Comparison of ENCODE assay signal across 15 cellular contexts in genomic region chr15:40040770-40041169, GRCh38. TPM values are rescaled to one million over a fixed set of nuclear protein-coding genes. Genes with fewer than 3 reads are reported as not detected.
DNase-seq lines count a peak whose midpoint lies in the region; ATAC-seq and TF ChIP-seq lines count a peak whose summit lies in the region.
"Had no signal": no experiment of that assay in that cellular context is flagged by ENCODE, and none has a peak within 500 bp of the region (broad histone marks: within the 10 kb centered on the region; RNA-seq: fewer than 3 reads in every experiment).

No MANE protein-coding gene starts in this region.

- no peak overlapping the region for H2AFZ ChIP-seq in OCI-LY7 (ENCODE audit: low read length)

- no peaks in the 10 kb centered on the region for H3K9me2 ChIP-seq in OCI-LY7 (ENCODE audit: insufficient read depth, low read length)

- no peaks in the 10 kb centered on the region for H3K9me3 ChIP-seq in OCI-LY7 (ENCODE audit: low read length)
- no peaks in the 10 kb centered on the region for H3K9me3 ChIP-seq in gastroesophageal sphincter
- H3K9me3 ChIP-seq: adrenal gland had no signal

- peaks cover 42% of the 10 kb centered on the region for H3K4me1 ChIP-seq in OCI-LY7 (ENCODE audit: insufficient read depth, low read length, poor library complexity, severe bottlenecking)
- peaks cover 4 to 50% (median 20%) of the 10 kb centered on the region in 3 donors for H3K4me1 ChIP-seq in gastroesophageal sphincter

- WGBS in gastroesophageal sphincter (ENCODE audit: low coverage in 1 of 2), 2 donors: 86 to 95% methylated on average over 2 to 3 of the region's 3 CpGs

- TF ChIP-seq CTCF in OCI-LY7 (conservative IDR thresholded peaks at IDR 0.05; ENCODE audit: low read length) (no peak), coronary artery (IDR thresholded peaks at IDR 0.05) (no peak), progenitor cell of endocrine pancreas (IDR thresholded peaks at IDR 0.05; ENCODE audit: unreplicated experiment) (no peak), gastroesophageal sphincter (IDR thresholded peaks at IDR 0.05) (no peak)

- peak overlapping the region; percentile 77; the same call in 1 of the 2 replicates for H3K4me2 ChIP-seq in OCI-LY7 (ENCODE audit: low read length)

- H3K9me3 Mint-ChIP-seq in activated CD4-positive, alpha-beta T cell treated with anti-CD3 and anti-CD28 coated beads, Interleukin-2, amount 10 ng/mL, durations not matched to agents 24 days and 14 days: no peaks in the 10 kb centered on the region
- no peaks in the 10 kb centered on the region for H3K9me3 Mint-ChIP-seq in progenitor cell of endocrine pancreas (ENCODE audit: low read depth)

- no peak for ATAC-seq in gastroesophageal sphincter
- ATAC-seq: K562 had no signal

- TSS peak; percentile 33 for BruUV-seq in OCI-LY7 (replicated peaks; lab: Mats Ljungman, UMichigan)

- peaks cover 28% of the 10 kb centered on the region for H3K79me2 ChIP-seq in OCI-LY7 (ENCODE audit: insufficient read depth, low read depth, low read length)

- peaks cover 27% of the 10 kb centered on the region for H3K36me3 Mint-ChIP-seq in activated CD4-positive, alpha-beta T cell treated with anti-CD3 and anti-CD28 coated beads, Interleukin-2, amount 10 ng/mL, durations not matched to agents 24 days and 14 days (ENCODE audit: low read depth)
- H3K36me3 Mint-ChIP-seq in progenitor cell of endocrine pancreas (ENCODE audit: insufficient read depth): peaks cover 14% of the 10 kb centered on the region

- H3K4me1 Mint-ChIP-seq in activated CD4-positive, alpha-beta T cell treated with anti-CD3 and anti-CD28 coated beads, Interleukin-2, amount 10 ng/mL, durations not matched to agents 24 days and 14 days: peaks cover 49% of the 10 kb centered on the region
- peaks cover 33% of the 10 kb centered on the region for H3K4me1 Mint-ChIP-seq in progenitor cell of endocrine pancreas (ENCODE audit: low read depth)

- no peak overlapping the region for H3K27ac Mint-ChIP-seq in activated CD4-positive, alpha-beta T cell treated with anti-CD3 and anti-CD28 coated beads, Interleukin-2, amount 10 ng/mL, durations not matched to agents 24 days and 14 days
- peak overlapping the region; percentile 91 for H3K27ac Mint-ChIP-seq in progenitor cell of endocrine pancreas

- peak overlapping the region; percentile 99 for H3K4me3 Mint-ChIP-seq in activated CD4-positive, alpha-beta T cell treated with anti-CD3 and anti-CD28 coated beads, Interleukin-2, amount 10 ng/mL, durations not matched to agents 24 days and 14 days
- peak overlapping the region; percentile 57 for H3K4me3 Mint-ChIP-seq in progenitor cell of endocrine pancreas (ENCODE audit: low read depth)

- no peak for DNase-seq in activated CD4-positive, alpha-beta T cell treated with anti-CD3 and anti-CD28 coated beads, Interleukin-2, amount 10 ng/mL, durations not matched to agents 24 days and 14 days
- DNase-seq in activated CD4-positive, alpha-beta T cell treated with anti-CD3 and anti-CD28 coated beads for 4 hours: no peak
- DNase-seq in OCI-LY7 (ENCODE audit: low spot score) (no peak), coronary artery (ENCODE audit: low spot score) (peak; percentile 22), progenitor cell of endocrine pancreas (ENCODE audit: low spot score, unreplicated experiment) (no peak), NCI-H2171 (lab: John Stamatoyannopoulos, UW) (no peak), NCI-H2029 treated with DMSO at 0.1 percent for 48 hours (lab: John Stamatoyannopoulos, UW) (no peak)
- DNase-seq: activated CD4-positive, alpha-beta T cell treated with anti-CD3 and anti-CD28 coated beads, Interleukin-2, amount 50 U/mL, for 48 hours; NCI-H1436; NCI-H510A; occipital lobe; small intestine had no signal

- TF ChIP-seq EP300 in gastroesophageal sphincter (IDR thresholded peaks at IDR 0.05): no peak

- POLR2A ChIA-PET in OCI-LY7 (lab: Charles Lee): interaction anchor here (0.6 to 2.0 kb wide), 4 partner anchors 57 to 296 kb away, joined by 3 to 14 read pairs (median 4); no protein-coding TSS in a partner anchor

- H3K27ac ChIP-seq in OCI-LY7 (ENCODE audit: low read depth, low read length, poor library complexity, severe bottlenecking) (no peak overlapping the region), coronary artery (no peak overlapping the region), gastroesophageal sphincter (no peak overlapping the region)

- intact Hi-C loops in activated CD4-positive, alpha-beta T cell treated with anti-CD3 and anti-CD28 coated beads, Interleukin-2, amount 10 ng/mL, durations not matched to agents 24 days and 14 days (cut with micrococcal nuclease): no loop called here
- intact Hi-C loops in OCI-LY7 (cut with micrococcal nuclease; ENCODE audit: unreplicated experiment): no loop called here

- no peak for TF ChIP-seq POLR2A in gastroesophageal sphincter (IDR thresholded peaks at IDR 0.05)

- H3K36me3 ChIP-seq in OCI-LY7 (ENCODE audit: insufficient read depth, low read length) (peaks cover 21% of the 10 kb centered on the region), gastroesophageal sphincter (peaks cover 5 to 16% of the 10 kb centered on the region in 2 donors)

- CTCF ChIA-PET in OCI-LY7 (lab: Charles Lee; ENCODE audit: unreplicated experiment): interaction anchor here (1.0 to 1.8 kb wide), 2 partner anchors 64 to 66 kb away, joined by 3 to 6 read pairs; no protein-coding TSS in a partner anchor

- H3K4me3 ChIP-seq in OCI-LY7 (ENCODE audit: low read depth, low read length, poor library complexity, severe bottlenecking): no peak overlapping the region
- no peak overlapping the region for H3K4me3 ChIP-seq in coronary artery
- H3K4me3 ChIP-seq in gastroesophageal sphincter: no peak overlapping the region
- H3K4me3 ChIP-seq: adrenal gland had no signal

- H3K27me3 Mint-ChIP-seq in activated CD4-positive, alpha-beta T cell treated with anti-CD3 and anti-CD28 coated beads, Interleukin-2, amount 10 ng/mL, durations not matched to agents 24 days and 14 days: no peaks in the 10 kb centered on the region
- H3K27me3 Mint-ChIP-seq in progenitor cell of endocrine pancreas: no peaks in the 10 kb centered on the region

- peaks cover 4% of the 10 kb centered on the region; the same call in 1 of the 2 replicates for H4K20me1 ChIP-seq in OCI-LY7 (ENCODE audit: insufficient read depth, low read length)

- no peaks in the 10 kb centered on the region for H3K27me3 ChIP-seq in gastroesophageal sphincter
- H3K27me3 ChIP-seq: adrenal gland had no signal

RNA-seq across cellular contexts. Expression of gene SRP14, which starts 1.8 kb away (rescaled TPM):
- 153 and 155 TPM in 2 replicates for total RNA-seq in activated CD4-positive, alpha-beta T cell treated with anti-CD3 and anti-CD28 coated beads, Interleukin-2, amount 10 ng/mL, durations not matched to agents 24 days and 14 days
- 188 and 250 TPM in 2 replicates for total RNA-seq in OCI-LY7 (2014; rRNA removed; shearing (Covaris generic))
- 130 TPM in 2 replicates for total RNA-seq in OCI-LY7 (2022)
- 282 and 285 TPM in 2 replicates for total RNA-seq in progenitor cell of endocrine pancreas
- 100 to 1,000 TPM; 290 to 425 (median 324) TPM for total RNA-seq in gastroesophageal sphincter
